Comparison of ENCODE assay signal across 8 cellular contexts in genomic region chr12:48001426-48002178, GRCh38. TPM values are rescaled to one million over a fixed set of nuclear protein-coding genes. Genes with fewer than 3 reads are reported as not detected.
DNase-seq lines count a peak whose midpoint lies in the region; ATAC-seq and TF ChIP-seq lines count a peak whose summit lies in the region.

No MANE protein-coding gene starts in this region.

- TF ChIP-seq CTCF in left lung (IDR thresholded peaks at IDR 0.05) = no peak

- ATAC-seq in activated CD4-positive, CD25-positive, alpha-beta regulatory T cell treated with anti-CD3 and anti-CD28 coated beads, Interleukin-2, amount 50 U/mL, for 24 hours = no peak
- ATAC-seq in left lung (peak; percentile 89), HG02610 (IDR thresholded peaks at IDR 0.05; ENCODE audit: unreplicated experiment) (no peak)

- 1% methylated on average over 51 of the region's 51 CpGs for WGBS in thymus

- H3K9me3 ChIP-seq in left lung (no peaks in the 10 kb centered on the region), thymus (ENCODE audit: control insufficient read depth) (no peaks in the 10 kb centered on the region)

- H3K36me3 ChIP-seq in left lung = no peaks in the 10 kb centered on the region
- H3K36me3 ChIP-seq in thymus (ENCODE audit: control insufficient read depth, insufficient read depth) = no peaks in the 10 kb centered on the region

- H3K4me3 ChIP-seq in left lung = peak overlapping the region; percentile 27
- H3K4me3 ChIP-seq in thymus (ENCODE audit: low read length) = peak overlapping the region; percentile 7

- peaks cover 26 to 45% of the 10 kb centered on the region in 2 donors for H3K4me1 ChIP-seq in left lung
- H3K4me1 ChIP-seq in thymus (ENCODE audit: control insufficient read depth, insufficient read depth, low read length) = peaks cover 7% of the 10 kb centered on the region

- H3K27ac ChIP-seq in left lung = no peak overlapping the region
- no peak overlapping the region for H3K27ac ChIP-seq in thymus (ENCODE audit: low read depth)

- H3K27me3 ChIP-seq in left lung (peaks cover 67 to 100% of the 10 kb centered on the region in 2 donors), thymus (ENCODE audit: control insufficient read depth, insufficient read depth) (peaks cover 73% of the 10 kb centered on the region)

- intact Hi-C loops in left lung (cut with DNase I) = no loop called here

- DNase-seq in activated CD4-positive, CD25-positive, alpha-beta regulatory T cell treated with anti-CD3 and anti-CD28 coated beads, Interleukin-2, amount 50 U/mL, for 72 hours = peak; percentile 31
- DNase-seq in NCI-H460 (ENCODE audit: extremely low read depth, low read depth) (peak; percentile 71), cerebellum (ENCODE audit: low spot score) (peak; percentile 24), left lung (peak; percentile 53 to 83), NCI-H2196 (lab: John Stamatoyannopoulos, UW; ENCODE audit: unreplicated experiment) (no peak)

RNA-seq across cellular contexts. Expression of gene COL2A1, which starts 2.7 kb away (rescaled TPM):
- 4.0 and 4.8 TPM in 2 replicates for total RNA-seq in NCI-H460 (2014; rRNA removed; shearing (Covaris generic))
- 4.9 and 5.8 TPM in 2 replicates for polyA plus RNA-seq in NCI-H460 (2014; cell fraction: nucleus; rRNA removed)
- total RNA-seq in cerebellum (11.7 TPM), left lung (under 1 TPM in 1 of 2 donors, not detected in 1; 0.06 TPM)
- 0.57 TPM for polyA plus RNA-seq in thymus

RNA-seq across cellular contexts. Expression of gene TMEM106C, which starts 38.2 kb away (rescaled TPM):
- 191 and 195 TPM in 2 replicates for total RNA-seq in NCI-H460 (2014; rRNA removed; shearing (Covaris generic))
- polyA plus RNA-seq in NCI-H460 (2014; cell fraction: nucleus; rRNA removed) = 314 and 320 TPM in 2 replicates
- total RNA-seq in cerebellum (87.2 TPM), left lung (10 to 100 TPM; 43.1 to 66.8 TPM)
- polyA plus RNA-seq in thymus = 25.5 TPM
